ENCODE assay signal across 17 cellular contexts in genomic region chr9:70595211-70595610, GRCh38.
"Had no signal": no experiment of that assay in that cellular context is flagged by ENCODE, and none has a peak within 500 bp of the region (broad histone marks: within the 10 kb centered on the region; RNA-seq: fewer than 3 reads in every experiment).

No MANE protein-coding gene starts in this region.

- H3K27ac ChIP-seq: prostate gland, SJSA1 had no signal

- ATAC-seq: activated CD8-positive, alpha-beta memory T cell treated with anti-CD3 and anti-CD28 coated beads, Interleukin-2, amount 10 ng/mL, durations not matched to agents 7 days and 5 days; natural killer cell; stimulated activated effector memory CD8-positive, alpha-beta T cell treated with anti-CD3 and anti-CD28 coated beads, Interleukin-12 subunit alpha, Interleukin-12 subunit beta, amount 100 ng/mL, for 72 hours had no signal

- H3K4me3 ChIP-seq: lung, prostate gland, SJSA1, skin epidermis had no signal

- H3K27me3 ChIP-seq: SJSA1 had no signal

- H3K36me3 ChIP-seq: prostate gland, SJSA1 had no signal

- H3K4me1 ChIP-seq: prostate gland had no signal

- H3K9me3 ChIP-seq: prostate gland, SJSA1 had no signal

- DNase-seq: activated CD4-positive, alpha-beta T cell treated with anti-CD3 and anti-CD28 coated beads, Interleukin-2, amount 50 U/mL, for 4 hours; activated CD4-positive, CD25-positive, alpha-beta regulatory T cell treated with anti-CD3 and anti-CD28 coated beads, Interleukin-2, amount 50 U/mL, for 72 hours; activated CD8-positive, alpha-beta memory T cell treated with anti-CD3 and anti-CD28 coated beads, Interleukin-2, amount 10 ng/mL, durations not matched to agents 7 days and 5 days; activated effector memory CD4-positive, alpha-beta T cell treated with Interleukin-2 at 50 U/mL for 16 hours; activated T-cell treated with anti-CD3 and anti-CD28 coated beads, Interleukin-2, amount 50 U/mL, for 24 hours; amniotic stem cell; cerebellar nuclear complex; foreskin melanocyte; natural killer cell; nucleus accumbens; substantia nigra; SW 1271 had no signal
